ENCODE assay signal across 2 cellular contexts in genomic region chr16:24253192-24253591, GRCh38.
TF ChIP-seq lines count a peak whose summit lies in the region.

No MANE protein-coding gene starts in this region.

TF ChIP-seq in SK-N-SH treated with all-trans-retinoic acid at 6 μM for 48 hours, 23 proteins besides CTCF, POLR2A, EP300 and RAD21:
- TF ChIP-seq TSHZ2 (CRISPR knock-in tag; IDR thresholded peaks at IDR 0.05) (no peak), TOX (CRISPR knock-in tag; IDR thresholded peaks at IDR 0.05; ENCODE audit: borderline replicate concordance) (no peak), ISL1 (CRISPR knock-in tag; IDR thresholded peaks at IDR 0.05) (no peak), SNAI2 (CRISPR knock-in tag; IDR thresholded peaks at IDR 0.05) (no peak)
TF ChIP-seq in SK-N-SH treated with all-trans-retinoic acid at 6 μM for 48 hours: peak in this region for 0.

TF ChIP-seq in GM12878, 131 proteins besides CTCF, POLR2A, EP300 and RAD21 (continued from another document):
- TF ChIP-seq, protein P1, sequence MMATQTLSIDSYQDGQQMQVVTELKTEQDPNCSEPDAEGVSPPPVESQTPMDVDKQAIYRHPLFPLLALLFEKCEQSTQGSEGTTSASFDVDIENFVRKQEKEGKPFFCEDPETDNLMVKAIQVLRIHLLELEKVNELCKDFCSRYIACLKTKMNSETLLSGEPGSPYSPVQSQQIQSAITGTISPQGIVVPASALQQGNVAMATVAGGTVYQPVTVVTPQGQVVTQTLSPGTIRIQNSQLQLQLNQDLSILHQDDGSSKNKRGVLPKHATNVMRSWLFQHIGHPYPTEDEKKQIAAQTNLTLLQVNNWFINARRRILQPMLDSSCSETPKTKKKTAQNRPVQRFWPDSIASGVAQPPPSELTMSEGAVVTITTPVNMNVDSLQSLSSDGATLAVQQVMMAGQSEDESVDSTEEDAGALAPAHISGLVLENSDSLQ (IDR thresholded peaks at IDR 0.05) = no peak
- TF ChIP-seq, protein P2, sequence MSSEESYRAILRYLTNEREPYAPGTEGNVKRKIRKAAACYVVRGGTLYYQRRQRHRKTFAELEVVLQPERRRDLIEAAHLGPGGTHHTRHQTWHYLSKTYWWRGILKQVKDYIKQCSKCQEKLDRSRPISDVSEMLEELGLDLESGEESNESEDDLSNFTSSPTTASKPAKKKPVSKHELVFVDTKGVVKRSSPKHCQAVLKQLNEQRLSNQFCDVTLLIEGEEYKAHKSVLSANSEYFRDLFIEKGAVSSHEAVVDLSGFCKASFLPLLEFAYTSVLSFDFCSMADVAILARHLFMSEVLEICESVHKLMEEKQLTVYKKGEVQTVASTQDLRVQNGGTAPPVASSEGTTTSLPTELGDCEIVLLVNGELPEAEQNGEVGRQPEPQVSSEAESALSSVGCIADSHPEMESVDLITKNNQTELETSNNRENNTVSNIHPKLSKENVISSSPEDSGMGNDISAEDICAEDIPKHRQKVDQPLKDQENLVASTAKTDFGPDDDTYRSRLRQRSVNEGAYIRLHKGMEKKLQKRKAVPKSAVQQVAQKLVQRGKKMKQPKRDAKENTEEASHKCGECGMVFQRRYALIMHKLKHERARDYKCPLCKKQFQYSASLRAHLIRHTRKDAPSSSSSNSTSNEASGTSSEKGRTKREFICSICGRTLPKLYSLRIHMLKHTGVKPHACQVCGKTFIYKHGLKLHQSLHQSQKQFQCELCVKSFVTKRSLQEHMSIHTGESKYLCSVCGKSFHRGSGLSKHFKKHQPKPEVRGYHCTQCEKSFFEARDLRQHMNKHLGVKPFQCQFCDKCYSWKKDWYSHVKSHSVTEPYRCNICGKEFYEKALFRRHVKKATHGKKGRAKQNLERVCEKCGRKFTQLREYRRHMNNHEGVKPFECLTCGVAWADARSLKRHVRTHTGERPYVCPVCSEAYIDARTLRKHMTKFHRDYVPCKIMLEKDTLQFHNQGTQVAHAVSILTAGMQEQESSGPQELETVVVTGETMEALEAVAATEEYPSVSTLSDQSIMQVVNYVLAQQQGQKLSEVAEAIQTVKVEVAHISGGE (CRISPR knock-in tag; IDR thresholded peaks at IDR 0.05) = no peak
- TF ChIP-seq STAT1 (conservative IDR thresholded peaks at IDR 0.05) (no peak), STAT3 (IDR thresholded peaks at IDR 0.05; ENCODE audit: low read depth, low read length) (no peak), YY1 (IDR thresholded peaks at IDR 0.05; ENCODE audit: low read depth, low read length) (no peak), SMC3 (IDR thresholded peaks at IDR 0.05; ENCODE audit: borderline replicate concordance, low read length) (peak; percentile 73; the same call in 1 of the 2 replicates), CREB1 (IDR thresholded peaks at IDR 0.05; ENCODE audit: low read depth) (no peak), BACH1 (IDR thresholded peaks at IDR 0.05; ENCODE audit: borderline replicate concordance) (no peak)
